ENCODE assay signal across 1 cellular context in the genomic region with DNA sequence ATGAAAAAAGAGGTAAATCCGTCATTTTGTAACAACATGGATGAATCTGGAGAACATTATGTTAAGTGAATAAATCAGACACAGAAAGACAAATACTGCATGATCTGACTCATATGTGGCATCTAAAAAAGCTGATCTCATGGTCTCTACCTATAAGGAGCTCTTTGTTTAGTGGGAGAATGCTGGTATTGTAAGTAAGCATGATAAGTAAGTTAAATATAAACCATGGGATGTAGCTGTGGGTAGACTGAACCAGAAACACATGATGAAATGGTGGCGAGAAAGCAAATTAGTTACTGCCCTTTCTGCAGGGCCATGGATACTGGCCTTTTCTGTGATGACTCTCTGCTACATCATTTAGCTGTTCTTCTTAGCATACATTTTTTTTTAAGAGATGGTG.
TF ChIP-seq lines count a peak whose summit lies in the region.

No MANE protein-coding gene starts in this region.

TF ChIP-seq in IMR-90, 13 proteins besides CTCF, POLR2A, EP300 and RAD21 (continued from another document):
- no peak for TF ChIP-seq BHLHE40 (IDR thresholded peaks at IDR 0.05; ENCODE audit: low read depth, low read length)
- TF ChIP-seq SMC3 (IDR thresholded peaks at IDR 0.05; ENCODE audit: low read depth, low read length) = no peak
- no peak for TF ChIP-seq CHD1 (IDR thresholded peaks at IDR 0.05; ENCODE audit: low read depth, low read length)
- TF ChIP-seq CEBPB (IDR thresholded peaks at IDR 0.05; ENCODE audit: low read depth, low read length) = no peak
